1 cellular context compared by ENCODE assay signal in the genomic region with DNA sequence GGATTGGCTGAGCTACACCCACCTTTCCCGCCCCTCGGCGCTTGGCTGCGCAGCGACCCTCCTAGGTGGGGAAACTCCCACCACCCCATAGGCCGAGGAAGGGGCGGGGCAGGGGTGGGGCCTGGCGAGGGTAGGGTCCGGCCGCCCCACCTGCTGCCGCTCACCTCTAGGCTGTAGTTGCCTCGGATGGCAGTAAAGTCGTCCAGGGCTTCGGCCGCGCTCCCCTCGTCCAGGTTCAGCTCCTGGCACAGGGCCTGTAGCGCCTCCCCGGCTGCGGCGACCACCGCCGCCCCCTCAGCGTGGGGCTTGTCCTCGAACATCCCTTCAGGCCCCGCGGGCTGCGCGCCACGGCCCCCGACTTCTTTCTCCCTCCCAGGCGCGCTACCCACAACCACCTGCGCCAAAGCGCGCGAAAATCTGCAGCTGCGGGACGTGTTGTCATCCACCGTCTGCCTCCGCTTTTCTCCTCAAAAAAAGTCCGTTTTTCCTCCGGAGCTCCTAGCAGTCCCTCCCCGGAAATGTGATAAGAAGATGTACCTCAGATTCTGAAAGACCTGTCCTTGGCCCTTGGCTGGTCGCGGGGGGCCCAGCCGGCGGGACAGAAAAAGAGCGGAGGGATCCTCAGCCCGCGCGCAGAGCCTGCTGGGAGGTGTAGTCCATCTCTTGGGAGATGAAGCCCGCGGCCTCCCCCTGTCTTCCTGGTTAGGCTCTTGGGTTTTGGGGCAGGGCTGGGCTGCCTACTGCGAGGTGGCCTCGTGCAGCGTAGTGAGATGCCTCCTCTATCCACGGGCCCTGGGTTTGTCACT.
A peak's percentile ranks its signal among the peaks of the same experiment; 100 is the strongest.
TF ChIP-seq lines count a peak whose summit lies in the region.

A gene with protein sequence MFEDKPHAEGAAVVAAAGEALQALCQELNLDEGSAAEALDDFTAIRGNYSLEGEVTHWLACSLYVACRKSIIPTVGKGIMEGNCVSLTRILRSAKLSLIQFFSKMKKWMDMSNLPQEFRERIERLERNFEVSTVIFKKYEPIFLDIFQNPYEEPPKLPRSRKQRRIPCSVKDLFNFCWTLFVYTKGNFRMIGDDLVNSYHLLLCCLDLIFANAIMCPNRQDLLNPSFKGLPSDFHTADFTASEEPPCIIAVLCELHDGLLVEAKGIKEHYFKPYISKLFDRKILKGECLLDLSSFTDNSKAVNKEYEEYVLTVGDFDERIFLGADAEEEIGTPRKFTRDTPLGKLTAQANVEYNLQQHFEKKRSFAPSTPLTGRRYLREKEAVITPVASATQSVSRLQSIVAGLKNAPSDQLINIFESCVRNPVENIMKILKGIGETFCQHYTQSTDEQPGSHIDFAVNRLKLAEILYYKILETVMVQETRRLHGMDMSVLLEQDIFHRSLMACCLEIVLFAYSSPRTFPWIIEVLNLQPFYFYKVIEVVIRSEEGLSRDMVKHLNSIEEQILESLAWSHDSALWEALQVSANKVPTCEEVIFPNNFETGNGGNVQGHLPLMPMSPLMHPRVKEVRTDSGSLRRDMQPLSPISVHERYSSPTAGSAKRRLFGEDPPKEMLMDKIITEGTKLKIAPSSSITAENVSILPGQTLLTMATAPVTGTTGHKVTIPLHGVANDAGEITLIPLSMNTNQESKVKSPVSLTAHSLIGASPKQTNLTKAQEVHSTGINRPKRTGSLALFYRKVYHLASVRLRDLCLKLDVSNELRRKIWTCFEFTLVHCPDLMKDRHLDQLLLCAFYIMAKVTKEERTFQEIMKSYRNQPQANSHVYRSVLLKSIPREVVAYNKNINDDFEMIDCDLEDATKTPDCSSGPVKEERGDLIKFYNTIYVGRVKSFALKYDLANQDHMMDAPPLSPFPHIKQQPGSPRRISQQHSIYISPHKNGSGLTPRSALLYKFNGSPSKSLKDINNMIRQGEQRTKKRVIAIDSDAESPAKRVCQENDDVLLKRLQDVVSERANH (minus strand): TSS at position 389 of the 806 bp plus-strand sequence. CDS start 69 bp downstream, at position 320.

TF ChIP-seq in SK-N-SH treated with all-trans-retinoic acid at 6 μM for 48 hours, 23 proteins besides CTCF, POLR2A, EP300 and RAD21 (continued from another document):
- TF ChIP-seq, protein P1, sequence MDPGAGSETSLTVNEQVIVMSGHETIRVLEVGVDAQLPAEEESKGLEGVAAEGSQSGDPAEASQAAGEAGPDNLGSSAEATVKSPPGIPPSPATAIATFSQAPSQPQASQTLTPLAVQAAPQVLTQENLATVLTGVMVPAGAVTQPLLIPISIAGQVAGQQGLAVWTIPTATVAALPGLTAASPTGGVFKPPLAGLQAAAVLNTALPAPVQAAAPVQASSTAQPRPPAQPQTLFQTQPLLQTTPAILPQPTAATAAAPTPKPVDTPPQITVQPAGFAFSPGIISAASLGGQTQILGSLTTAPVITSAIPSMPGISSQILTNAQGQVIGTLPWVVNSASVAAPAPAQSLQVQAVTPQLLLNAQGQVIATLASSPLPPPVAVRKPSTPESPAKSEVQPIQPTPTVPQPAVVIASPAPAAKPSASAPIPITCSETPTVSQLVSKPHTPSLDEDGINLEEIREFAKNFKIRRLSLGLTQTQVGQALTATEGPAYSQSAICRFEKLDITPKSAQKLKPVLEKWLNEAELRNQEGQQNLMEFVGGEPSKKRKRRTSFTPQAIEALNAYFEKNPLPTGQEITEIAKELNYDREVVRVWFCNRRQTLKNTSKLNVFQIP (CRISPR knock-in tag; IDR thresholded peaks at IDR 0.05; ENCODE audit: borderline replicate concordance, low read depth): peak; percentile 94; the same call in 1 of the 2 replicates
- no peak for TF ChIP-seq ISL1 (CRISPR knock-in tag; IDR thresholded peaks at IDR 0.05)
- no peak for TF ChIP-seq GLIS3 (CRISPR knock-in tag; IDR thresholded peaks at IDR 0.05)
- no peak for TF ChIP-seq PPARA (CRISPR knock-in tag; IDR thresholded peaks at IDR 0.05; ENCODE audit: borderline replicate concordance)
- TF ChIP-seq TOX (CRISPR knock-in tag; IDR thresholded peaks at IDR 0.05; ENCODE audit: borderline replicate concordance): no peak
- TF ChIP-seq, protein P2, sequence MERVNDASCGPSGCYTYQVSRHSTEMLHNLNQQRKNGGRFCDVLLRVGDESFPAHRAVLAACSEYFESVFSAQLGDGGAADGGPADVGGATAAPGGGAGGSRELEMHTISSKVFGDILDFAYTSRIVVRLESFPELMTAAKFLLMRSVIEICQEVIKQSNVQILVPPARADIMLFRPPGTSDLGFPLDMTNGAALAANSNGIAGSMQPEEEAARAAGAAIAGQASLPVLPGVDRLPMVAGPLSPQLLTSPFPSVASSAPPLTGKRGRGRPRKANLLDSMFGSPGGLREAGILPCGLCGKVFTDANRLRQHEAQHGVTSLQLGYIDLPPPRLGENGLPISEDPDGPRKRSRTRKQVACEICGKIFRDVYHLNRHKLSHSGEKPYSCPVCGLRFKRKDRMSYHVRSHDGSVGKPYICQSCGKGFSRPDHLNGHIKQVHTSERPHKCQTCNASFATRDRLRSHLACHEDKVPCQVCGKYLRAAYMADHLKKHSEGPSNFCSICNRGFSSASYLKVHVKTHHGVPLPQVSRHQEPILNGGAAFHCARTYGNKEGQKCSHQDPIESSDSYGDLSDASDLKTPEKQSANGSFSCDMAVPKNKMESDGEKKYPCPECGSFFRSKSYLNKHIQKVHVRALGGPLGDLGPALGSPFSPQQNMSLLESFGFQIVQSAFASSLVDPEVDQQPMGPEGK (CRISPR knock-in tag; IDR thresholded peaks at IDR 0.05; ENCODE audit: borderline replicate concordance): peak; percentile 49; the same call in 1 of the 2 replicates
- TF ChIP-seq, protein P3, sequence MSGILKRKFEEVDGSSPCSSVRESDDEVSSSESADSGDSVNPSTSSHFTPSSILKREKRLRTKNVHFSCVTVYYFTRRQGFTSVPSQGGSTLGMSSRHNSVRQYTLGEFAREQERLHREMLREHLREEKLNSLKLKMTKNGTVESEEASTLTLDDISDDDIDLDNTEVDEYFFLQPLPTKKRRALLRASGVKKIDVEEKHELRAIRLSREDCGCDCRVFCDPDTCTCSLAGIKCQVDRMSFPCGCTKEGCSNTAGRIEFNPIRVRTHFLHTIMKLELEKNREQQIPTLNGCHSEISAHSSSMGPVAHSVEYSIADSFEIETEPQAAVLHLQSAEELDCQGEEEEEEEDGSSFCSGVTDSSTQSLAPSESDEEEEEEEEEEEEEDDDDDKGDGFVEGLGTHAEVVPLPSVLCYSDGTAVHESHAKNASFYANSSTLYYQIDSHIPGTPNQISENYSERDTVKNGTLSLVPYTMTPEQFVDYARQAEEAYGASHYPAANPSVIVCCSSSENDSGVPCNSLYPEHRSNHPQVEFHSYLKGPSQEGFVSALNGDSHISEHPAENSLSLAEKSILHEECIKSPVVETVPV (CRISPR knock-in tag; IDR thresholded peaks at IDR 0.05): no peak
- 0 out of 2 replicates have a peak, but pooled peaks have one; percentile 28 for TF ChIP-seq SNAI2 (CRISPR knock-in tag; IDR thresholded peaks at IDR 0.05)
